Comparison of ENCODE assay signal across 8 cellular contexts in the genomic region with DNA sequence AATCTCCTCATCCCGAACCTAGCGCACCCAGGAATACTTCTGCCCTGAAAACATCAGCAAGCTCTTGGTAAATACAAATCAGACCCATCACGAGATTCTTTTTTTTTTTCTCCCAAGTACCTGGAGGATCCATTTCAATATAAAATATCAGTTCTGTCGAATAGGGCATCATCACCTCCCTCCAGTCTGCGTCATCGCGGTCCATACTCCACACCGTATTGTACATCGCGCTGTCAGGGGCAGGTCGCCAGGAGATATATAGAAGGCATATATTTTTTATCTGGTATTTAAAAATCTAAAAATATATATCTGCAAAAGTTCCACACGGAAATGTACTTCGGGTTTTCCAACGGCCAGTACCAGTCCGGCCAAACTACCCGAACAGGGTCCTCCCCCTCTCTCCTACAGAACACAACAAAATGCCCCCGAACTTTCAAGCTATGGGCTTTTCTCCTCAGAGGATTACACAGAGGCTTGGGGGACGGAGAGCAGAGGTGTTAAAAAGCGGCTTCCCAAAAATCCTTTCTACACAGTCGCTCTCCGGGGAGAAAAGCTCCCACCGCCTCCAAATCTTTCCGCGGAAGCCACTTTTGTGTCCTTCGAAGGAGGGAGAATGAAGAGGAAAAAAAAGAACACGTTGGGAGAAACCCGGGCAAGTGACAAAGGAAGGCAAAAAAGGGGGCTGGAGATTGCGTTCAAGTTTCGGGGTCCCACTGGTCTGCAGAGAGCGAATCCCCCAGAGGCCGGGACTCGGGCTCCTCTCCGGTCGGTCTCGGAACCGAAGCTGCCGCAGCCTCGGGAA. TPM values are rescaled to one million over a fixed set of nuclear protein-coding genes. Genes with fewer than 3 reads are reported as not detected.
DNase-seq lines count a peak whose midpoint lies in the region; ATAC-seq and TF ChIP-seq lines count a peak whose summit lies in the region.

No MANE protein-coding gene starts in this region.

- 0 out of 2 replicates have a peak, but pooled peaks cover 3% of the 10 kb centered on the region for H3K36me3 ChIP-seq in RWPE2 (ENCODE audit: low read depth)
- H3K36me3 ChIP-seq in adrenal gland (replicated peaks in 1 of 2) = no peaks in the 10 kb centered on the region
- no peaks in the 10 kb centered on the region for H3K36me3 ChIP-seq in iPS-15b (ENCODE audit: control insufficient read depth, insufficient read depth, low read length)

- CTCF ChIA-PET in AG04449 (lab: Yijun Ruan, JAX) = interaction anchor here (0.9 to 2.7 kb wide), 6 partner anchors 9 to 98 kb away, joined by 3 to 11 read pairs (median 6); no protein-coding TSS in a partner anchor

- H3K27ac ChIP-seq in RWPE2 (ENCODE audit: poor library complexity, severe bottlenecking) (peak overlapping the region; percentile 79), adrenal gland (peak overlapping the region; percentile 95 to 98 (median 97)), skin epidermis (peak overlapping the region; percentile 83 to 99 (median 96))

- WGBS in adrenal gland, 4 donors = 0 to 1% (median 1%) methylated on average over 37 to 38 of the region's 38 CpGs

- no peak for TF ChIP-seq CTCF in AG04449 (IDR thresholded peaks at IDR 0.05; ENCODE audit: insufficient read depth, low read length, missing control alignments)
- TF ChIP-seq CTCF in RWPE2 (IDR thresholded peaks at IDR 0.05; ENCODE audit: poor library complexity, severe bottlenecking) = no peak
- TF ChIP-seq CTCF in adrenal gland (IDR thresholded peaks at IDR 0.05) = no peak

- DNase-seq in AG04449 (ENCODE audit: low read depth, low spot score) (no peak), HT-29 (ENCODE audit: low spot score) (peak; percentile 68), RWPE2 (ENCODE audit: low spot score) (no peak), adrenal gland (peak; percentile 25 to 74 (median 40)), cortex of kidney (lab: John Stamatoyannopoulos, UW) (no peak)

- H3K9me3 ChIP-seq in RWPE2 (ENCODE audit: severe bottlenecking) = no peaks in the 10 kb centered on the region
- H3K9me3 ChIP-seq in adrenal gland (replicated peaks in 1 of 3) = no peaks in the 10 kb centered on the region
- no peaks in the 10 kb centered on the region for H3K9me3 ChIP-seq in iPS-15b (ENCODE audit: control insufficient read depth, insufficient read depth, low read length)

- H3K27me3 ChIP-seq in RWPE2 (ENCODE audit: insufficient read depth, poor library complexity, severe bottlenecking) = no peaks in the 10 kb centered on the region
- H3K27me3 ChIP-seq in adrenal gland = no peaks in the 10 kb centered on the region
- H3K27me3 ChIP-seq in iPS-15b (ENCODE audit: control insufficient read depth, insufficient read depth, low read length) = peaks cover 18% of the 10 kb centered on the region

- ATAC-seq in RWPE2 (ENCODE audit: low read depth) (no peak), GM21381 (IDR thresholded peaks at IDR 0.05; ENCODE audit: unreplicated experiment) (no peak)

- TF ChIP-seq POLR2A in adrenal gland (IDR thresholded peaks at IDR 0.05) = no peak

- H3K4me1 ChIP-seq in RWPE2 (ENCODE audit: insufficient read depth, poor library complexity, severe bottlenecking) (peaks cover 38% of the 10 kb centered on the region), adrenal gland (replicated peaks in 1 of 2) (peaks cover 24 to 49% of the 10 kb centered on the region in 2 donors), iPS-15b (ENCODE audit: control insufficient read depth, insufficient read depth, low read length) (peaks cover 10% of the 10 kb centered on the region)

- H3K4me3 ChIP-seq in AG04449 (ENCODE audit: low read depth, low read length) (peak overlapping the region; percentile 75), RWPE2 (ENCODE audit: severe bottlenecking) (peak overlapping the region; percentile 46), adrenal gland (peak overlapping the region in 3 of 4 donors; percentile 69 to 75 (median 69)), iPS-15b (ENCODE audit: low read depth, low read length) (peak overlapping the region; percentile 64), skin epidermis (peak overlapping the region; percentile 59 to 81 (median 72))

- POLR2A ChIA-PET in AG04449 (lab: Yijun Ruan, JAX) = interaction anchor here (0.6 to 2.0 kb wide), 21 partner anchors 10 to 274 kb away, joined by 3 to 15 read pairs (median 4); no protein-coding TSS in a partner anchor

- intact Hi-C loops in adrenal gland (cut with DNase I) = loop anchor here in 1 of 2 donors (5.0 kb wide), 1 partner anchor 95 kb away; no protein-coding TSS in a partner anchor

- H3K9ac ChIP-seq in iPS-15b (ENCODE audit: low read depth, low read length) = peak overlapping the region; percentile 79

RNA-seq across cellular contexts. Expression of a gene that starts 0.5 kb away (rescaled TPM):
- total RNA-seq in HT-29 (2014; rRNA removed; shearing (Covaris generic)) = 7.7 and 8.4 TPM in 2 replicates
- 10 to 100 TPM; 17.2 to 47.3 (median 22.8) TPM for total RNA-seq in adrenal gland
- 10 to 100 TPM; 11.1 to 25.4 (median 16.7) TPM for polyA plus RNA-seq in adrenal gland

RNA-seq across cellular contexts. Expression of a gene that starts 43.0 kb away (rescaled TPM):
- 162 and 165 TPM in 2 replicates for total RNA-seq in HT-29 (2014; rRNA removed; shearing (Covaris generic))
- 10 to 100 TPM in 5 of 8 donors, 1 to 10 TPM in 3; 3.2 to 44.6 (median 12.3) TPM for total RNA-seq in adrenal gland
- 1 to 10 TPM; 4.7 to 8.2 (median 6.5) TPM for polyA plus RNA-seq in adrenal gland

RNA-seq across cellular contexts. Expression of a gene that starts 44.4 kb away (rescaled TPM):
- not detected in 2 replicates for total RNA-seq in HT-29 (2014; rRNA removed; shearing (Covaris generic))
- not detected for total RNA-seq in adrenal gland
- polyA plus RNA-seq in adrenal gland = not detected

Comparison
In these comparisons a context has a peak if more than half of its experiments do, and no peak if none do; other contexts are left out.
1. DNase-seq: peak in HT-29 (single experiment) and adrenal gland (7 of 7); none in AG04449 (single experiment), RWPE2 (single experiment) and cortex of kidney (single experiment).
2. Peak in every context shown above with its lines, with median percentiles within 50 percentile points of each other: H3K4me3 ChIP-seq and H3K27ac ChIP-seq.